21 cellular contexts compared by ENCODE assay signal in the genomic region with DNA sequence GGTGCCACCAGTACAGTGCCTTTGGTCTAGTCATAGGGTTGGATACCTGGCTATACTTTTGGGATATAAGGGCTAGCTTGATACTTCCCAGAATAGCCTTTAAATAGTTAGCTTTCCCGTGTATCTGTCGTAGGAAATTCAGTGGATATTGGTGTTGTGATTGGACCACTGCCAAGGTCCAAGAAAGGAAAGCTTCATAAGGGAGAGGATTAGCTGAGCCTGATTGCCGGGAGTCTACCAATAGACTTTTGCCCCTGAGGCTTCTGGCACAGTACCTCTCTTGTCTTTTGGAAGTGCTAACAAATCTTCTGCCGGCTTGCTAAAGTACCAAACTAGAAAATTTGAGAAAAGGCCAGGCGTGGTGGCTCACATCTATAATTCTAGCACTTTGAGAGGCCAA.
DNase-seq lines count a peak whose midpoint lies in the region; ATAC-seq and TF ChIP-seq lines count a peak whose summit lies in the region.
"Had no signal": no experiment of that assay in that cellular context is flagged by ENCODE, and none has a peak within 500 bp of the region (broad histone marks: within the 10 kb centered on the region; RNA-seq: fewer than 3 reads in every experiment).

No MANE protein-coding gene starts in this region.

- no peak overlapping the region for H3K4me2 ChIP-seq in fibroblast of lung (ENCODE audit: extremely low read depth, insufficient read depth, low read length)

- CTCF ChIA-PET in HEK293 (lab: Yijun Ruan, JAX), result interaction anchor here (0.6 to 2.1 kb wide), 8 partner anchors 14 to 1731 kb away, joined by 3 to 7 read pairs (median 3); no protein-coding TSS in a partner anchor

- H3K36me3 ChIP-seq in HEK293 (ENCODE audit: control insufficient read depth in 2 of 2, insufficient read depth in 1 of 2, low read length in 2 of 2) (no peaks in the 10 kb centered on the region), SJCRH30 (no peaks in the 10 kb centered on the region), fibroblast of lung (ENCODE audit: control insufficient read depth, insufficient read depth, low read length) (no peaks in the 10 kb centered on the region)
- H3K36me3 ChIP-seq: cardiac muscle cell, esophagus squamous epithelium had no signal

- POLR2A ChIA-PET in HEK293 (lab: Yijun Ruan, JAX), result interaction anchor here (0.6 to 3.0 kb wide), 13 partner anchors 9 to 89 kb away, joined by 3 to 21 read pairs (median 4); no protein-coding TSS in a partner anchor

- no peak overlapping the region for H2AFZ ChIP-seq in fibroblast of lung (ENCODE audit: low read length)

- no peaks in the 10 kb centered on the region for H3K27me3 ChIP-seq in SJCRH30
- no peaks in the 10 kb centered on the region for H3K27me3 ChIP-seq in fibroblast of lung (ENCODE audit: control insufficient read depth, insufficient read depth, low read length)
- H3K27me3 ChIP-seq: cardiac muscle cell, esophagus squamous epithelium, testis had no signal

- H3K9ac ChIP-seq in fibroblast of lung (ENCODE audit: insufficient read depth, low read length), result no peak overlapping the region

- H4K20me1 ChIP-seq in fibroblast of lung (ENCODE audit: control insufficient read depth, extremely low read depth, insufficient read depth, low read length), result no peaks in the 10 kb centered on the region

- H3K36me3 Mint-ChIP-seq in osteocyte (ENCODE audit: unreplicated experiment), result no peaks in the 10 kb centered on the region
- H3K36me3 Mint-ChIP-seq: activated naive CD4-positive, alpha-beta T cell treated with anti-CD3 and anti-CD28 coated beads, Interleukin-2, amount 50 U/mL, for 24 hours had no signal

- no peak overlapping the region for H3K27ac Mint-ChIP-seq in osteocyte (ENCODE audit: unreplicated experiment)
- H3K27ac Mint-ChIP-seq: activated naive CD4-positive, alpha-beta T cell treated with anti-CD3 and anti-CD28 coated beads, Interleukin-2, amount 50 U/mL, for 24 hours; B cell; naive thymus-derived CD4-positive, alpha-beta T cell had no signal

- H3K27me3 Mint-ChIP-seq in osteocyte (ENCODE audit: unreplicated experiment), result no peaks in the 10 kb centered on the region
- H3K27me3 Mint-ChIP-seq: activated naive CD4-positive, alpha-beta T cell treated with anti-CD3 and anti-CD28 coated beads, Interleukin-2, amount 50 U/mL, for 24 hours; B cell; naive thymus-derived CD4-positive, alpha-beta T cell had no signal

- H3K27ac ChIP-seq in HEK293 (ENCODE audit: extremely low read depth, low read depth, low read length) (peak overlapping the region; percentile 75), SJCRH30 (no peak overlapping the region), fibroblast of lung (ENCODE audit: insufficient read depth, low read length) (no peak overlapping the region)
- H3K27ac ChIP-seq: cardiac muscle cell, esophagus squamous epithelium, testis had no signal

- H3K9me3 ChIP-seq in HEK293 (ENCODE audit: control insufficient read depth, insufficient read depth, low read depth, low read length) (no peaks in the 10 kb centered on the region; the same call in 1 of the 2 replicates), SJCRH30 (replicated peaks) (no peaks in the 10 kb centered on the region), fibroblast of lung (ENCODE audit: control insufficient read depth, insufficient read depth, low read depth, low read length) (no peaks in the 10 kb centered on the region)
- H3K9me3 ChIP-seq: esophagus squamous epithelium, testis had no signal

- ATAC-seq in GM21423 (IDR thresholded peaks at IDR 0.05; ENCODE audit: unreplicated experiment) (no peak), HG03565 (IDR thresholded peaks at IDR 0.05; ENCODE audit: unreplicated experiment) (no peak), HG03139 (IDR thresholded peaks at IDR 0.05; ENCODE audit: unreplicated experiment) (no peak)
- ATAC-seq: naive thymus-derived CD4-positive, alpha-beta T cell had no signal

- no peaks in the 10 kb centered on the region for H3K79me2 ChIP-seq in fibroblast of lung (ENCODE audit: control insufficient read depth, insufficient read depth, low read length)

- H3K4me3 ChIP-seq in HEK293 (ENCODE audit: low read depth, low read length), result no peak overlapping the region
- H3K4me3 ChIP-seq in SJCRH30, result no peak overlapping the region
- no peak overlapping the region for H3K4me3 ChIP-seq in fibroblast of lung (replicated peaks in 1 of 4; ENCODE audit: control extremely low read depth in 1 of 4, insufficient read depth in 1 of 4, low read depth in 3 of 4, low read length in 4 of 4)
- H3K4me3 ChIP-seq: cardiac muscle cell, esophagus squamous epithelium, testis had no signal

- H3K9me3 Mint-ChIP-seq in osteocyte (ENCODE audit: unreplicated experiment), result no peaks in the 10 kb centered on the region
- H3K9me3 Mint-ChIP-seq: activated naive CD4-positive, alpha-beta T cell treated with anti-CD3 and anti-CD28 coated beads, Interleukin-2, amount 50 U/mL, for 24 hours had no signal

- TF ChIP-seq CTCF in HEK293 (tag by site-specific recombination; IDR thresholded peaks at IDR 0.05) (no peak), fibroblast of lung (conservative IDR thresholded peaks at IDR 0.05 in 1 of 2, IDR thresholded peaks at IDR 0.05 in 1 of 2; ENCODE audit: low read depth in 1 of 2, low read length in 2 of 2) (no peak), osteocyte (IDR thresholded peaks at IDR 0.05) (no peak)

- H3K4me1 ChIP-seq in HEK293 (ENCODE audit: control insufficient read depth, insufficient read depth, low read length) (peaks cover 40% of the 10 kb centered on the region), SJCRH30 (peaks cover 38% of the 10 kb centered on the region), fibroblast of lung (ENCODE audit: control insufficient read depth, extremely low read depth, insufficient read depth, low read length) (no peaks in the 10 kb centered on the region)
- H3K4me1 ChIP-seq: testis had no signal

- no peak overlapping the region for H3K4me3 Mint-ChIP-seq in osteocyte (ENCODE audit: unreplicated experiment)
- H3K4me3 Mint-ChIP-seq: activated naive CD4-positive, alpha-beta T cell treated with anti-CD3 and anti-CD28 coated beads, Interleukin-2, amount 50 U/mL, for 24 hours; B cell; naive thymus-derived CD4-positive, alpha-beta T cell had no signal

- H3K4me1 Mint-ChIP-seq in osteocyte (ENCODE audit: unreplicated experiment), result peaks cover 32% of the 10 kb centered on the region
- H3K4me1 Mint-ChIP-seq: activated naive CD4-positive, alpha-beta T cell treated with anti-CD3 and anti-CD28 coated beads, Interleukin-2, amount 50 U/mL, for 24 hours; B cell had no signal

- DNase-seq in SJCRH30, result peak; percentile 78 to 91
- peak; percentile 53 for DNase-seq in fibroblast of lung (ENCODE audit: low read depth in 2 of 2)
- DNase-seq in osteocyte (ENCODE audit: extremely low spot score, unreplicated experiment), result peak; percentile 36
- DNase-seq: activated CD4-positive, alpha-beta T cell treated with anti-CD3 and anti-CD28 coated beads, Interleukin-2, amount 50 U/mL, for 4 hours; activated T-cell treated with anti-CD3 and anti-CD28 coated beads, Interleukin-2, amount 50 U/mL, for 48 hours; Calu3; esophagus squamous epithelium; GF-D8; KG1; naive thymus-derived CD4-positive, alpha-beta T cell; NCI-H1105 treated with DMSO at 0.1 percent for 48 hours; NCI-H2171 treated with DMSO at 0.1 percent for 48 hours; NK-92 treated with Interleukin-12 subunit alpha and Interleukin-12 subunit beta, amount 100 ng/mL, for 24 hours; testis had no signal

TF ChIP-seq in HEK293, 187 proteins besides CTCF, POLR2A, EP300 and RAD21 (continues in another document):
- peak; percentile 67 for TF ChIP-seq ZNF843 (tag by site-specific recombination; IDR thresholded peaks at IDR 0.05)
- TF ChIP-seq ZNF10 (tag by site-specific recombination; IDR thresholded peaks at IDR 0.05), result 0 out of 2 replicates have a peak, but pooled peaks have one; percentile 62
- peak; percentile 57 for TF ChIP-seq ZNF341 (tag by site-specific recombination; IDR thresholded peaks at IDR 0.05; ENCODE audit: low read depth)
- TF ChIP-seq MZF1 (tag by site-specific recombination; IDR thresholded peaks at IDR 0.05; ENCODE audit: borderline replicate concordance), result peak; percentile 73
- TF ChIP-seq ZSCAN30 (tag by site-specific recombination; IDR thresholded peaks at IDR 0.05), result peak; percentile 52; the same call in 1 of the 2 replicates
- peak; percentile 87 for TF ChIP-seq ZXDB (tag by site-specific recombination; IDR thresholded peaks at IDR 0.05)
- TF ChIP-seq ZBTB20 (tag by site-specific recombination; IDR thresholded peaks at IDR 0.05), result 0 out of 2 replicates have a peak, but pooled peaks have one; percentile 21
- peak; percentile 90 for TF ChIP-seq PRDM6 (tag by site-specific recombination; IDR thresholded peaks at IDR 0.05)
- TF ChIP-seq OSR2 (tag by site-specific recombination; IDR thresholded peaks at IDR 0.05), result peak; percentile 94
- peak; percentile 99 for TF ChIP-seq ZNF660 (tag by site-specific recombination; IDR thresholded peaks at IDR 0.05)
